Comparison of ENCODE assay signal across 21 cellular contexts in genomic region chr3:158640646-158641045, GRCh38. TPM values are rescaled to one million over a fixed set of nuclear protein-coding genes. Genes with fewer than 3 reads are reported as not detected.
"Had no signal": no experiment of that assay in that cellular context is flagged by ENCODE, and none has a peak within 500 bp of the region (broad histone marks: within the 10 kb centered on the region; RNA-seq: fewer than 3 reads in every experiment).

No MANE protein-coding gene starts in this region.

- H3K36me3 ChIP-seq: SJSA1 had no signal

- H3K9me3 ChIP-seq: SJSA1 had no signal

- H3K4me3 ChIP-seq: SJSA1, SK-N-MC had no signal

- FAIRE-seq: RCC 7860 had no signal

- DNase-seq: IMR-90, Kasumi-1, NCI-H1092, NCI-H1105 treated with DMSO at 0.1 percent for 48 hours, NCI-H1417 treated with DMSO at 0.1 percent for 48 hours, NCI-H146, NCI-H1694 treated with DMSO at 0.1 percent for 48 hours, NCI-H1930, NCI-H2081, NCI-H2107, NCI-H2227 treated with DMSO at 0.1 percent for 48 hours, NCI-H524, NCI-H526 treated with DMSO at 0.1 percent for 48 hours, NCI-H748 treated with DMSO at 0.1 percent for 48 hours, Right ventricle myocardium superior, RPMI8226, SIG-M5 had no signal

- H3K9ac ChIP-seq: KMS-11 had no signal

- H3K4me2 ChIP-seq: KMS-11 had no signal

- H3K27ac ChIP-seq: KMS-11, SJSA1, SK-N-MC had no signal

- H3K27me3 ChIP-seq: SJSA1 had no signal

RNA-seq across cellular contexts. Expression of gene LXN, which starts 31.8 kb away (rescaled TPM):
- total RNA-seq: SJSA1 had no signal
